ENCODE assay signal across 9 cellular contexts in the genomic region with DNA sequence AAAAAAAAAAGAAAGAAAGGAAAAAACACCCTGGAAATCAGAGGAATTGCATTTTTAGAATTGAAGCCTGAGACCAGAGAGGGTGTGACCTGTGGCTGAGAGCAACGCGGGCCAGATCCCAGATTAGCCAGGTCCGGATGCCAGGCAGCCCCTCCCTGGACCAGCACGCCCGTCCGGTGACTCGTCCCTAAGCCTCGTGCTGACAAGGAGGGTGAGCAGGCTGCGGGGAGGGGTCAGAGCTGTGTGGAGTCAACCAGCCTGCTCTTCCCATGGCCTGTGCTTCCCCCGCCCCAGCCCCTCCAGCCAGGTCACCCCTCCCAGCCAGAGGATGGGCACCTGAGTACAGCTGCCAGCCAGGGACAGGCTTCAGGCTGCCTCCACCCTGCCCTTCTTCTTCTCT. TPM values are rescaled to one million over a fixed set of nuclear protein-coding genes. Genes with fewer than 3 reads are reported as not detected.
DNase-seq lines count a peak whose midpoint lies in the region; ATAC-seq, FAIRE-seq and TF ChIP-seq lines count a peak whose summit lies in the region.
"Had no signal": no experiment of that assay in that cellular context is flagged by ENCODE, and none has a peak within 500 bp of the region (broad histone marks: within the 10 kb centered on the region; RNA-seq: fewer than 3 reads in every experiment).

No MANE protein-coding gene starts in this region.

- no peaks in the 10 kb centered on the region for H3K9me3 ChIP-seq in SK-N-MC (ENCODE audit: low read depth, low read length)
- H3K9me3 ChIP-seq: pancreas had no signal

- DNase-seq in H54 (ENCODE audit: insufficient read length, low spot score), result peak; percentile 89
- DNase-seq in SK-N-MC (ENCODE audit: low read depth, low spot score), result no peak
- DNase-seq in effector memory CD8-positive, alpha-beta T cell, result no peak
- no peak for DNase-seq in natural killer cell treated with Interleukin-12 subunit alpha and Interleukin-12 subunit beta and Interleukin-15 and Interleukin-18, amount 100 ng/mL, for 72 hours (ENCODE audit: low spot score)

- no peaks in the 10 kb centered on the region for H3K36me3 ChIP-seq in SK-N-MC (ENCODE audit: insufficient read depth, low read length)
- H3K36me3 ChIP-seq: pancreas had no signal

- peak overlapping the region; percentile 11; the same call in 1 of the 2 replicates for H3K4me3 ChIP-seq in SK-N-MC
- H3K4me3 ChIP-seq: pancreas had no signal

- 0 out of 2 replicates have a peak, but pooled peaks have one; percentile 24 for TF ChIP-seq POLR2A in H54 (IDR thresholded peaks at IDR 0.05; ENCODE audit: low read depth, low read length)

- peaks cover 11 to 14% of the 10 kb centered on the region in 2 donors for H3K4me1 Mint-ChIP-seq in effector memory CD8-positive, alpha-beta T cell (ENCODE audit: low read depth in 2 of 2)
- peaks cover 9 to 13% of the 10 kb centered on the region in 2 donors for H3K4me1 Mint-ChIP-seq in natural killer cell treated with Interleukin-12 subunit alpha and Interleukin-12 subunit beta and Interleukin-15 and Interleukin-18, amount 100 ng/mL, for 72 hours (ENCODE audit: low read depth in 2 of 2)

- no peak overlapping the region for H3K9ac ChIP-seq in SK-N-MC (ENCODE audit: insufficient read length)

- peak overlapping the region; percentile 69 to 71 for H3K4me3 Mint-ChIP-seq in effector memory CD8-positive, alpha-beta T cell
- peak overlapping the region; percentile 70 for H3K4me3 Mint-ChIP-seq in natural killer cell treated with Interleukin-12 subunit alpha and Interleukin-12 subunit beta and Interleukin-15 and Interleukin-18, amount 100 ng/mL, for 72 hours

- H3K27ac Mint-ChIP-seq in effector memory CD8-positive, alpha-beta T cell, result peak overlapping the region; percentile 59 to 86
- H3K27ac Mint-ChIP-seq in natural killer cell treated with Interleukin-12 subunit alpha and Interleukin-12 subunit beta and Interleukin-15 and Interleukin-18, amount 100 ng/mL, for 72 hours, result peak overlapping the region; percentile 64 to 79

- ATAC-seq in effector memory CD8-positive, alpha-beta T cell (replicated peaks), result no peak
- no peak for ATAC-seq in natural killer cell treated with Interleukin-12 subunit alpha and Interleukin-12 subunit beta and Interleukin-15 and Interleukin-18, amount 100 ng/mL, for 72 hours
- ATAC-seq in GM19452 (IDR thresholded peaks at IDR 0.05; ENCODE audit: unreplicated experiment) (no peak), HG03196 (IDR thresholded peaks at IDR 0.05; ENCODE audit: unreplicated experiment) (no peak), GM18909 (IDR thresholded peaks at IDR 0.05; ENCODE audit: poor library complexity, unreplicated experiment) (no peak), HG02884 (IDR thresholded peaks at IDR 0.05; ENCODE audit: unreplicated experiment) (no peak)
- ATAC-seq: pancreas had no signal

- H3K27ac ChIP-seq in SK-N-MC, result peak overlapping the region; percentile 30; the same call in 1 of the 2 replicates
- H3K27ac ChIP-seq: pancreas had no signal

- FAIRE-seq in H54 (lab: Jason Lieb, UNC), result peak; percentile 93
- FAIRE-seq: pancreas had no signal

- no peaks in the 10 kb centered on the region for H3K27me3 Mint-ChIP-seq in effector memory CD8-positive, alpha-beta T cell
- H3K27me3 Mint-ChIP-seq in natural killer cell treated with Interleukin-12 subunit alpha and Interleukin-12 subunit beta and Interleukin-15 and Interleukin-18, amount 100 ng/mL, for 72 hours, result no peaks in the 10 kb centered on the region

- peaks cover 19% of the 10 kb centered on the region for H3K36me3 Mint-ChIP-seq in effector memory CD8-positive, alpha-beta T cell (ENCODE audit: insufficient read depth)
- no peaks in the 10 kb centered on the region for H3K36me3 Mint-ChIP-seq in natural killer cell treated with Interleukin-12 subunit alpha and Interleukin-12 subunit beta and Interleukin-15 and Interleukin-18, amount 100 ng/mL, for 72 hours

- H3K9me3 Mint-ChIP-seq in effector memory CD8-positive, alpha-beta T cell, result no peaks in the 10 kb centered on the region
- H3K9me3 Mint-ChIP-seq in natural killer cell treated with Interleukin-12 subunit alpha and Interleukin-12 subunit beta and Interleukin-15 and Interleukin-18, amount 100 ng/mL, for 72 hours, result no peaks in the 10 kb centered on the region

RNA-seq across cellular contexts. Expression of gene KLC1, which starts 4.2 kb away (rescaled TPM):
- 100 to 1,000 TPM; 150 to 189 TPM for total RNA-seq in natural killer cell treated with Interleukin-12 subunit alpha and Interleukin-12 subunit beta and Interleukin-15 and Interleukin-18, amount 100 ng/mL, for 72 hours
